Comparison of ENCODE assay signal across 13 cellular contexts in genomic region chr16:84303023-84303422, GRCh38. TPM values are rescaled to one million over a fixed set of nuclear protein-coding genes. Genes with fewer than 3 reads are reported as not detected.
DNase-seq lines count a peak whose midpoint lies in the region; ATAC-seq and TF ChIP-seq lines count a peak whose summit lies in the region.
"Had no signal": no experiment of that assay in that cellular context is flagged by ENCODE, and none has a peak within 500 bp of the region (broad histone marks: within the 10 kb centered on the region; RNA-seq: fewer than 3 reads in every experiment).

No MANE protein-coding gene starts in this region.

- H3K36me3 ChIP-seq in heart left ventricle (no peaks in the 10 kb centered on the region), osteoblast (ENCODE audit: insufficient read depth, low read length) (no peaks in the 10 kb centered on the region), uterus (no peaks in the 10 kb centered on the region)

- H3K79me2 ChIP-seq in osteoblast (ENCODE audit: insufficient read depth, low read length) = no peaks in the 10 kb centered on the region

- peak overlapping the region; percentile 23 for H2AFZ ChIP-seq in osteoblast (ENCODE audit: low read length)

- ATAC-seq in heart left ventricle (peak in 3 of 4 donors; percentile 51 to 80 (median 73)), Right ventricle myocardium superior (ENCODE audit: poor library complexity) (no peak)
- ATAC-seq: activated CD4-positive, CD25-positive, alpha-beta regulatory T cell treated with anti-CD3 and anti-CD28 coated beads, Interleukin-2, amount 50 U/mL, for 24 hours had no signal

- H3K27me3 ChIP-seq in heart left ventricle = peaks cover 0 to 7% (median 0%) of the 10 kb centered on the region in 9 donors
- H3K27me3 ChIP-seq in osteoblast (ENCODE audit: insufficient read depth, low read length) = peaks cover 17% of the 10 kb centered on the region
- no peaks in the 10 kb centered on the region for H3K27me3 ChIP-seq in uterus

- 46 to 60% (median 52%) methylated on average over 8 of the region's 8 CpGs for WGBS in heart left ventricle, 4 donors

- peaks cover 0 to 19% (median 2%) of the 10 kb centered on the region in 12 donors for H3K4me1 ChIP-seq in heart left ventricle
- H3K4me1 ChIP-seq in osteoblast (ENCODE audit: insufficient read depth, low read length) = peaks cover 16% of the 10 kb centered on the region
- peaks cover 0 to 3% of the 10 kb centered on the region in 2 donors for H3K4me1 ChIP-seq in uterus

- no peaks in the 10 kb centered on the region for H4K20me1 ChIP-seq in osteoblast (ENCODE audit: insufficient read depth, low read length)

- no peak for TF ChIP-seq CTCF in heart left ventricle (IDR thresholded peaks at IDR 0.05)
- TF ChIP-seq CTCF in fibroblast of the aortic adventitia (IDR thresholded peaks at IDR 0.05; ENCODE audit: insufficient read depth, low read length) = no peak
- TF ChIP-seq CTCF in osteoblast (IDR thresholded peaks at IDR 0.05; ENCODE audit: extremely low read depth, low read depth, low read length) = no peak
- no peak for TF ChIP-seq CTCF in uterus (IDR thresholded peaks at IDR 0.05)

- DNase-seq in heart left ventricle (peak in 2 of 5 donors; percentile 38 to 44), Right ventricle myocardium superior (no peak), fibroblast of the aortic adventitia (ENCODE audit: low read depth) (peak; percentile 10), osteoblast (ENCODE audit: insufficient read length, low spot score, missing footprints) (no peak), uterus (peak; percentile 25 to 33), SK-N-DZ (ENCODE audit: low spot score) (no peak), SKM-1 treated with dmso at 0.1 percent for 144 hours (lab: John Stamatoyannopoulos, UW; ENCODE audit: unreplicated experiment) (no peak)
- no peak for DNase-seq in stimulated activated CD4-positive, alpha-beta T cell treated with anti-CD3 and anti-CD28 coated beads, Interleukin-12 subunit alpha, Interleukin-12 subunit beta, amount 100 ng/mL, for 4 hours
- DNase-seq: activated T-cell treated with anti-CD3 and anti-CD28 coated beads, Interleukin-2, amount 50 U/mL, for 24 hours; NCI-H2081 had no signal

- H3K9me3 ChIP-seq in heart left ventricle (no peaks in the 10 kb centered on the region), osteoblast (ENCODE audit: low read depth, low read length) (no peaks in the 10 kb centered on the region), uterus (no peaks in the 10 kb centered on the region)

- H3K4me2 ChIP-seq in osteoblast (ENCODE audit: insufficient read depth, low read length) = peak overlapping the region; percentile 49

- no peak for TF ChIP-seq POLR2A in heart left ventricle (IDR thresholded peaks at IDR 0.05)
- TF ChIP-seq POLR2A in uterus (IDR thresholded peaks at IDR 0.05) = no peak

- H3K27ac ChIP-seq in heart left ventricle (peak overlapping the region in 10 of 12 donors; percentile 12 to 85 (median 50)), osteoblast (ENCODE audit: low read depth, low read length) (peak overlapping the region; percentile 20), uterus (peak overlapping the region; percentile 28 to 78)
- H3K27ac ChIP-seq: 22Rv1 had no signal

- intact Hi-C loops in heart left ventricle (cut with DNase I) = no loop called here
- intact Hi-C loops in Right ventricle myocardium superior (cut with DNase I) = no loop called here
- intact Hi-C loops in uterus (cut with DNase I; ENCODE audit: low total_unique reads) = no loop called here

- H3K4me3 ChIP-seq in heart left ventricle (peak overlapping the region in 3 of 12 donors; percentile 7 to 24 (median 15)), fibroblast of the aortic adventitia (ENCODE audit: low read depth, low read length) (no peak overlapping the region), osteoblast (ENCODE audit: insufficient read depth, low read length) (peak overlapping the region; percentile 3), uterus (no peak overlapping the region)

RNA-seq across cellular contexts. Expression of gene WFDC1, which starts 8.3 kb away (rescaled TPM):
- 1 to 10 TPM in 6 of 9 donors, under 1 TPM in 3; 0.50 to 5.4 (median 1.6) TPM for total RNA-seq in heart left ventricle
- polyA plus RNA-seq in heart left ventricle = 1 to 10 TPM; 1.2 to 2.1 TPM
- total RNA-seq in Right ventricle myocardium superior = 1.4 TPM
- under 0.01 TPM in 1 of 2 replicates, not detected in the other for total RNA-seq in fibroblast of the aortic adventitia (ENCODE audit: low replicate concordance)
- not detected in 2 replicates for total RNA-seq in osteoblast
- 10 to 100 TPM in 1 of 4 donors, 1 to 10 TPM in 2, under 1 TPM in 1; 0.77 to 13.3 (median 5.7) TPM for total RNA-seq in uterus
- not detected in 2 replicates for polyA plus RNA-seq in SK-N-DZ (2014; cell fraction: cytosol; rRNA removed)
- not detected in 2 replicates for polyA plus RNA-seq in SK-N-DZ (2014; cell fraction: nucleus; rRNA removed)
- total RNA-seq: pulmonary artery endothelial cell had no signal

Comparison
In these comparisons a context has a peak if more than half of its experiments do, and no peak if none do; other contexts are left out.
1. DNase-seq: peak in fibroblast of the aortic adventitia (single experiment) and uterus (2 of 2); none in Right ventricle myocardium superior (single experiment), osteoblast (single experiment), SK-N-DZ (single experiment), stimulated activated CD4-positive, alpha-beta T cell treated with anti-CD3 and anti-CD28 coated beads, Interleukin-12 subunit alpha, Interleukin-12 subunit beta, amount 100 ng/mL, for 4 hours (single experiment) and SKM-1 treated with dmso at 0.1 percent for 144 hours (single experiment).
2. Peak in every context shown above with its lines, with median percentiles within 50 percentile points of each other: H3K27ac ChIP-seq.